ENCODE assay signal across 19 cellular contexts in the genomic region with DNA sequence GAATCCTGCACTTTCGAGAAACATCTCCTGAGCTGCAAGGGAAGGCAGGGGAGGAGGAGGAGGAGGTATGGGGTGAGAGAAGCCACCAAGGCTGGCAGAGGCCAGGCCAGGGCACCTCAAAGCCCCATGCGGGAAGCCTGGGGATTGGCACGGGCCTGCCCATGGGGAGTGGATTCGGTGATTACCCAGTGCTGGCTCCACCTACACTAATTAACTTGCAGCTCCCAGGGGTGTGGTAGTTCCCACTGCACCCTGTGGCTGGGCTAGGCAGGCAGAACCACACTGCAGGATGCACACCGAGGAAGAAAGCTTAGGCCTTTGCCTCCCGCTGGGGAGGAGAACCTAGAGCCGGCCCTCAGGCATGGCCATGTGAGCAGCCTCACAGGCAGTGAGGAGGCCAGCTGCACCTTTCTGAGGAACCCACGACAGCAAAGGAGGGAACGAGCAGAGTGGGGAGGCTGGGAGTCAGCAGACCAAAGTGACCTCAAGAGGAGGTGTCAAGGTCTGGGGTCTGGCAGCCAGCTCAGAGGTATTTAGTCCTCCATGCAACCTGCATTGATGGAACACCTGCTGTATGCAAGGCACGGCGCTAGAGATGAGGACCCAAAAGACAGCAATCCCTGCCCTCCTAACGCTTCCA. TPM values are rescaled to one million over a fixed set of nuclear protein-coding genes. Genes with fewer than 3 reads are reported as not detected.
DNase-seq lines count a peak whose midpoint lies in the region; ATAC-seq and TF ChIP-seq lines count a peak whose summit lies in the region.
"Had no signal": no experiment of that assay in that cellular context is flagged by ENCODE, and none has a peak within 500 bp of the region (broad histone marks: within the 10 kb centered on the region; RNA-seq: fewer than 3 reads in every experiment).

No MANE protein-coding gene starts in this region.

- H3K27me3 ChIP-seq in Panc1 (ENCODE audit: control insufficient read depth, insufficient read depth, low read length) (peaks cover 2% of the 10 kb centered on the region; the same call in 1 of the 2 replicates), upper lobe of right lung (no peaks in the 10 kb centered on the region)

- H3K9me3 ChIP-seq in Panc1 (ENCODE audit: control insufficient read depth, insufficient read depth, low read depth, low read length): no peaks in the 10 kb centered on the region
- no peaks in the 10 kb centered on the region for H3K9me3 ChIP-seq in mucosa of descending colon
- H3K9me3 ChIP-seq in upper lobe of right lung: no peaks in the 10 kb centered on the region
- H3K9me3 ChIP-seq: A549, HAP-1 had no signal

- DNase-seq in Right ventricle myocardium superior (peak; percentile 8), left cardiac atrium (no peak), Panc1 (ENCODE audit: low read depth, low spot score) (no peak), mucosa of descending colon (peak in 1 of 3 donors; percentile 18), upper lobe of right lung (peak; percentile 38)
- DNase-seq in activated CD8-positive, alpha-beta T cell treated with anti-CD3 and anti-CD28 coated beads, Interleukin-2, amount 10 ng/mL, durations not matched to agents 7 days and 5 days: no peak
- DNase-seq: COR-L47, DMS153, EL, Karpas-422, MM.1S, NCI-H1105 treated with DMSO at 0.1 percent for 48 hours, NCI-H2029 treated with DMSO at 0.1 percent for 48 hours, NCI-H524 treated with DMSO at 0.1 percent for 48 hours, RPMI8226 had no signal

- H3K36me3 ChIP-seq in Panc1 (ENCODE audit: control insufficient read depth, insufficient read depth, low read length): no peaks in the 10 kb centered on the region
- H3K36me3 ChIP-seq in mucosa of descending colon (ENCODE audit: low read depth): no peaks in the 10 kb centered on the region
- H3K36me3 ChIP-seq in upper lobe of right lung: no peaks in the 10 kb centered on the region
- H3K36me3 ChIP-seq: HAP-1 had no signal

- no peak overlapping the region for H3K27ac Mint-ChIP-seq in activated CD8-positive, alpha-beta T cell treated with anti-CD3 and anti-CD28 coated beads, Interleukin-2, amount 10 ng/mL, durations not matched to agents 7 days and 5 days

- H3K4me1 ChIP-seq in Panc1 (ENCODE audit: control insufficient read depth, insufficient read depth, low read length) (no peaks in the 10 kb centered on the region), mucosa of descending colon (ENCODE audit: low read depth) (no peaks in the 10 kb centered on the region), upper lobe of right lung (no peaks in the 10 kb centered on the region)
- H3K4me1 ChIP-seq: A549, HAP-1 had no signal

- H3K27ac ChIP-seq in Panc1 (ENCODE audit: low read length) (no peak overlapping the region), upper lobe of right lung (no peak overlapping the region)
- H3K27ac ChIP-seq: A549, C4-2B had no signal

- intact Hi-C loops in Right ventricle myocardium superior (cut with DNase I) (no loop called here), left cardiac atrium (cut with DNase I) (no loop called here), Panc1 (cut with micrococcal nuclease; ENCODE audit: unreplicated experiment) (no loop called here), mucosa of descending colon (cut with DNase I, micrococcal nuclease) (no loop called here), upper lobe of right lung (cut with DNase I) (no loop called here)

- TF ChIP-seq CTCF in Panc1 (IDR thresholded peaks at IDR 0.05): no peak
- no peak for TF ChIP-seq CTCF in mucosa of descending colon (IDR thresholded peaks at IDR 0.05)
- no peak for TF ChIP-seq CTCF in upper lobe of right lung (IDR thresholded peaks at IDR 0.05)

- in situ Hi-C loops in Panc1 (cut with HindIII; ENCODE audit: low pct_unique_long_range_greater_than_20kb, low sequenced_read_pairs): no loop called here

- ATAC-seq in Right ventricle myocardium superior (ENCODE audit: poor library complexity) (no peak), left cardiac atrium (no peak), Panc1 (peak; percentile 31; the same call in 1 of the 2 replicates), mucosa of descending colon (peak; percentile 54), upper lobe of right lung (no peak), esophagus mucosa (no peak)
- ATAC-seq in activated CD8-positive, alpha-beta T cell treated with anti-CD3 and anti-CD28 coated beads, Interleukin-2, amount 10 ng/mL, durations not matched to agents 7 days and 5 days: no peak
- ATAC-seq: A549 had no signal

- CTCF ChIA-PET in Panc1 (lab: Charles Lee): no interaction called here
- CTCF ChIA-PET in activated CD8-positive, alpha-beta T cell treated with anti-CD3 and anti-CD28 coated beads, Interleukin-2, amount 10 ng/mL, durations not matched to agents 7 days and 5 days (lab: Charles Lee): interaction anchor here (0.9 kb wide), 1 partner anchor 37 kb away, joined by 3 read pairs; no protein-coding TSS in a partner anchor

- POLR2A ChIA-PET in Panc1 (lab: Charles Lee): no interaction called here
- POLR2A ChIA-PET in activated CD8-positive, alpha-beta T cell treated with anti-CD3 and anti-CD28 coated beads, Interleukin-2, amount 10 ng/mL, durations not matched to agents 7 days and 5 days (lab: Charles Lee): no interaction called here

- H3K9me3 Mint-ChIP-seq in activated CD8-positive, alpha-beta T cell treated with anti-CD3 and anti-CD28 coated beads, Interleukin-2, amount 10 ng/mL, durations not matched to agents 7 days and 5 days (ENCODE audit: insufficient read depth): no peaks in the 10 kb centered on the region

- H3K4me3 Mint-ChIP-seq in activated CD8-positive, alpha-beta T cell treated with anti-CD3 and anti-CD28 coated beads, Interleukin-2, amount 10 ng/mL, durations not matched to agents 7 days and 5 days: no peak overlapping the region

- no peaks in the 10 kb centered on the region for H3K36me3 Mint-ChIP-seq in activated CD8-positive, alpha-beta T cell treated with anti-CD3 and anti-CD28 coated beads, Interleukin-2, amount 10 ng/mL, durations not matched to agents 7 days and 5 days (ENCODE audit: low read depth)

- no TSS peak for BruUV-seq in Panc1 (replicated peaks; lab: Mats Ljungman, UMichigan)

- H3K4me1 Mint-ChIP-seq in activated CD8-positive, alpha-beta T cell treated with anti-CD3 and anti-CD28 coated beads, Interleukin-2, amount 10 ng/mL, durations not matched to agents 7 days and 5 days (ENCODE audit: low read depth): peaks cover 4% of the 10 kb centered on the region

- H3K27me3 Mint-ChIP-seq in activated CD8-positive, alpha-beta T cell treated with anti-CD3 and anti-CD28 coated beads, Interleukin-2, amount 10 ng/mL, durations not matched to agents 7 days and 5 days (ENCODE audit: low read depth): no peaks in the 10 kb centered on the region

- H3K4me3 ChIP-seq in Panc1 (ENCODE audit: low read depth in 2 of 2, low read length in 2 of 2) (no peak overlapping the region), mucosa of descending colon (no peak overlapping the region), upper lobe of right lung (no peak overlapping the region)
- H3K4me3 ChIP-seq: A549, HAP-1 had no signal

RNA-seq across cellular contexts. Expression of gene GRID1, which starts 27.2 kb away (rescaled TPM):
- 1.1 TPM for total RNA-seq in Right ventricle myocardium superior
- total RNA-seq in left cardiac atrium: under 1 TPM; 0.52 to 0.59 TPM
- total RNA-seq in Panc1 (2021; ENCODE audit: unreplicated experiment): 2.3 TPM
- polyA plus RNA-seq in Panc1 (2012; ENCODE audit: insufficient read length): 3.8 TPM
- total RNA-seq in mucosa of descending colon: 1 to 10 TPM in 1 of 3 donors, under 1 TPM in 2; 0.61 to 1.9 (median 0.87) TPM
- 3.0 TPM for total RNA-seq in upper lobe of right lung
- not detected for total RNA-seq in activated CD8-positive, alpha-beta T cell treated with anti-CD3 and anti-CD28 coated beads, Interleukin-2, amount 10 ng/mL, durations not matched to agents 7 days and 5 days
- total RNA-seq in esophagus mucosa: 0.68 TPM

Comparison
In these comparisons a context has a peak if more than half of its experiments do, and no peak if none do; other contexts are left out.
1. DNase-seq: peak in Right ventricle myocardium superior (single experiment) and upper lobe of right lung (single experiment); none in left cardiac atrium (single experiment), Panc1 (single experiment) and activated CD8-positive, alpha-beta T cell treated with anti-CD3 and anti-CD28 coated beads, Interleukin-2, amount 10 ng/mL, durations not matched to agents 7 days and 5 days (single experiment).
2. ATAC-seq: peak in Panc1 (single experiment) and mucosa of descending colon (single experiment); none in Right ventricle myocardium superior (single experiment), left cardiac atrium (0 of 2), upper lobe of right lung (single experiment), activated CD8-positive, alpha-beta T cell treated with anti-CD3 and anti-CD28 coated beads, Interleukin-2, amount 10 ng/mL, durations not matched to agents 7 days and 5 days (single experiment) and esophagus mucosa (single experiment).